28 cellular contexts compared by ENCODE assay signal in genomic region chr3:170096342-170096741, GRCh38. TPM values are rescaled to one million over a fixed set of nuclear protein-coding genes. Genes with fewer than 3 reads are reported as not detected.
"Had no signal": no experiment of that assay in that cellular context is flagged by ENCODE, and none has a peak within 500 bp of the region (broad histone marks: within the 10 kb centered on the region; RNA-seq: fewer than 3 reads in every experiment).

No MANE protein-coding gene starts in this region.

- DNase-seq: activated CD4-positive, alpha-beta T cell treated with anti-CD3 and anti-CD28 coated beads for 4 hours; activated CD4-positive, alpha-beta T cell treated with anti-CD3 and anti-CD28 coated beads, Interleukin-2, amount 50 U/mL, for 4 hours; activated CD4-positive, CD25-positive, alpha-beta regulatory T cell; activated naive CD4-positive, alpha-beta T cell; activated naive CD8-positive, alpha-beta T cell treated with anti-CD3 and anti-CD28 coated beads for 36 hours; activated T-cell treated with anti-CD3 and anti-CD28 coated beads for 4 hours; activated T-cell treated with anti-CD3 and anti-CD28 coated beads, Interleukin-2, amount 50 U/mL, for 72 hours; adrenal gland; aorta; body of pancreas; dermis blood vessel endothelial cell; effector CD4-positive, alpha-beta T cell; esophagus squamous epithelium; foreskin melanocyte; heart right ventricle; left lung; lower lobe of right lung; mucosa of descending colon; posterior cingulate gyrus; right lobe of liver; stimulated activated CD4-positive, alpha-beta T cell treated with anti-CD3 and anti-CD28 coated beads, Interleukin-12 subunit alpha, Interleukin-12 subunit beta, amount 100 ng/mL, for 4 hours; stimulated activated CD4-positive, alpha-beta T cell treated with anti-CD3 and anti-CD28 coated beads, Interleukin-4, amount 100 ng/mL, for 1 hour; stimulated activated naive CD8-positive, alpha-beta T cell treated with anti-CD3 and anti-CD28 coated beads, Interleukin-15, amount 100 ng/mL, for 72 hours; substantia nigra had no signal

- H3K27ac ChIP-seq: adrenal gland, body of pancreas, esophagus squamous epithelium, heart right ventricle, left lung, lower lobe of right lung, right lobe of liver, skin epidermis, vagina had no signal

- ATAC-seq: activated T-cell treated with anti-CD3 and anti-CD28 coated beads, Interleukin-2, amount 50 U/mL, for 72 hours; body of pancreas; heart right ventricle; left lung; lower lobe of right lung; mucosa of descending colon; natural killer cell treated with Interleukin-12 subunit alpha and Interleukin-12 subunit beta and Interleukin-15 and Interleukin-18, amount 100 ng/mL, for 72 hours; right lobe of liver; stimulated activated naive CD8-positive, alpha-beta T cell treated with anti-CD3 and anti-CD28 coated beads, Interleukin-15, amount 100 ng/mL, for 72 hours had no signal

- H3K27me3 ChIP-seq: adrenal gland, body of pancreas, esophagus squamous epithelium, heart right ventricle, left lung, right lobe of liver, vagina had no signal

- H3K4me3 ChIP-seq: adrenal gland, body of pancreas, esophagus squamous epithelium, heart right ventricle, left lung, lower lobe of right lung, mucosa of descending colon, right lobe of liver, skin epidermis, vagina had no signal

- H3K9me3 ChIP-seq: adrenal gland, body of pancreas, esophagus squamous epithelium, heart right ventricle, left lung, lower lobe of right lung, mucosa of descending colon, right lobe of liver, vagina had no signal

- H3K4me1 ChIP-seq: adrenal gland, body of pancreas, heart right ventricle, left lung, lower lobe of right lung, right lobe of liver, vagina had no signal

RNA-seq across cellular contexts. Expression of gene GPR160, which starts 58.5 kb away (rescaled TPM):
- total RNA-seq: osteoblast had no signal
